ENCODE assay signal across 8 cellular contexts in genomic region chr12:8914033-8914715, GRCh38. TPM values are rescaled to one million over a fixed set of nuclear protein-coding genes. Genes with fewer than 3 reads are reported as not detected.
DNase-seq lines count a peak whose midpoint lies in the region; ATAC-seq lines count a peak whose summit lies in the region.
"Not testable (repeated sequence)": the region's sequence is repeated elsewhere in the genome, so short reads cannot be mapped to it uniquely, and the experiment has no call there.

Gene PHC1 (plus strand): TSS chr12:8914509. CDS start chr12:8917678, 3,169 bp downstream.

- peaks cover 10% of the 10 kb centered on the region for H3K4me1 ChIP-seq in stomach smooth muscle (ENCODE audit: control insufficient read depth, insufficient read depth, low read length)

- POLR2A ChIA-PET in T-cell (lab: Charles Lee), result interaction anchor here in 1 of 2 donors (0.6 kb wide), 1 partner anchor 83 kb away, joined by 3 read pairs; no protein-coding TSS in a partner anchor
- POLR2A ChIA-PET in activated naive CD8-positive, alpha-beta T cell treated with anti-CD3 and anti-CD28 coated beads, Interleukin-2, amount 10 ng/mL, durations not matched to agents 7 days and 5 days (lab: Charles Lee), result interaction anchor here (0.9 to 3.0 kb wide), 3 partner anchors 36 to 370 kb away, joined by 3 to 17 read pairs (median 3); partner anchors contain the start of genes M6PR and RIMKLB

- peak within 1 kb of the TSS; percentile 79 to 84 for H3K9ac ChIP-seq in stomach smooth muscle (ENCODE audit: low read length in 2 of 2)

- CTCF ChIA-PET in T-cell (lab: Charles Lee), result interaction anchor here in 1 of 2 donors (0.6 to 3.4 kb wide), 6 partner anchors 8 to 697 kb away, joined by 3 to 22 read pairs (median 5); partner anchors contain the start of gene M6PR

- H3K27me3 Mint-ChIP-seq in T-cell; activated naive CD8-positive, alpha-beta T cell treated with anti-CD3 and anti-CD28 coated beads, Interleukin-2, amount 10 ng/mL, durations not matched to agents 7 days and 5 days: not testable (repeated sequence)

- peak within 1 kb of the TSS; percentile 91 for H3K27ac ChIP-seq in stomach smooth muscle (ENCODE audit: low read length)

- H3K4me1 Mint-ChIP-seq in T-cell, result peaks cover 15 to 17% (median 17%) of the 10 kb centered on the region in 3 donors
- not testable (repeated sequence) for H3K4me1 Mint-ChIP-seq in activated naive CD8-positive, alpha-beta T cell treated with anti-CD3 and anti-CD28 coated beads, Interleukin-2, amount 10 ng/mL, durations not matched to agents 7 days and 5 days

- H3K36me3 Mint-ChIP-seq in T-cell; activated naive CD8-positive, alpha-beta T cell treated with anti-CD3 and anti-CD28 coated beads, Interleukin-2, amount 10 ng/mL, durations not matched to agents 7 days and 5 days: not testable (repeated sequence)

- H3K36me3 ChIP-seq in stomach smooth muscle (ENCODE audit: control insufficient read depth in 2 of 2, insufficient read depth in 2 of 2, low read length in 2 of 2), result not testable (repeated sequence)

- H3K27me3 ChIP-seq in stomach smooth muscle (ENCODE audit: control insufficient read depth in 1 of 2, insufficient read depth in 2 of 2, low read length in 2 of 2), result not testable (repeated sequence)

- ATAC-seq in HG02588 (IDR thresholded peaks at IDR 0.05; ENCODE audit: unreplicated experiment) (peak; percentile 64), T-cell (replicated peaks in 1 of 4) (peak; percentile 74 to 77 (median 76))
- ATAC-seq in activated naive CD8-positive, alpha-beta T cell treated with anti-CD3 and anti-CD28 coated beads, Interleukin-2, amount 10 ng/mL, durations not matched to agents 7 days and 5 days (ENCODE audit: low read depth), result peak; percentile 76

- H3K27ac Mint-ChIP-seq in T-cell, result peak within 1 kb of the TSS; percentile 93
- H3K27ac Mint-ChIP-seq in activated naive CD8-positive, alpha-beta T cell treated with anti-CD3 and anti-CD28 coated beads, Interleukin-2, amount 10 ng/mL, durations not matched to agents 7 days and 5 days, result peak within 1 kb of the TSS; percentile 80

- peak; percentile 65 for DNase-seq in GDM1 (lab: John Stamatoyannopoulos, UW)
- DNase-seq in NCI-H1092 (lab: John Stamatoyannopoulos, UW), result peak; percentile 80
- DNase-seq in T-cell, result peak; percentile 49 to 81 (median 70)
- peak; percentile 77 for DNase-seq in activated naive CD8-positive, alpha-beta T cell treated with anti-CD3 and anti-CD28 coated beads, Interleukin-2, amount 10 ng/mL, durations not matched to agents 7 days and 5 days
- DNase-seq in glomerular endothelial cell (ENCODE audit: extremely low read depth, low read depth, low spot score), result peak; percentile 12
- DNase-seq in non-pigmented ciliary epithelial cell (ENCODE audit: low read depth), result peak; percentile 24

- not testable (repeated sequence) for H3K9me3 ChIP-seq in stomach smooth muscle (ENCODE audit: control insufficient read depth in 2 of 2, low read length in 2 of 2)

- not testable (repeated sequence) for H3K9me3 Mint-ChIP-seq in T-cell; activated naive CD8-positive, alpha-beta T cell treated with anti-CD3 and anti-CD28 coated beads, Interleukin-2, amount 10 ng/mL, durations not matched to agents 7 days and 5 days

- H3K4me3 Mint-ChIP-seq in T-cell, result peak within 1 kb of the TSS in 2 of 3 donors; percentile 81 to 88
- peak within 1 kb of the TSS; percentile 88 for H3K4me3 Mint-ChIP-seq in activated naive CD8-positive, alpha-beta T cell treated with anti-CD3 and anti-CD28 coated beads, Interleukin-2, amount 10 ng/mL, durations not matched to agents 7 days and 5 days

- H3K4me3 ChIP-seq in stomach smooth muscle (ENCODE audit: low read length in 2 of 2), result peak within 1 kb of the TSS; percentile 87 to 89

RNA-seq across cellular contexts. Expression of gene PHC1, which starts in this region (rescaled TPM):
- 10 to 100 TPM; 38.6 to 54.6 (median 42.9) TPM for total RNA-seq in T-cell
- 10 to 100 TPM; 20.6 to 23.9 TPM for total RNA-seq in activated naive CD8-positive, alpha-beta T cell treated with anti-CD3 and anti-CD28 coated beads, Interleukin-2, amount 10 ng/mL, durations not matched to agents 7 days and 5 days
- total RNA-seq in glomerular endothelial cell, result 25.1 and 32.2 TPM in 2 replicates

Comparison
In these comparisons a context has a peak if more than half of its experiments do, and no peak if none do; other contexts are left out.
1. Peak in every context shown above with its lines: DNase-seq, ATAC-seq, H3K4me3 ChIP-seq and H3K27ac ChIP-seq.
2. DNase-seq: peak in every context shown above with its lines; median percentile 80 in NCI-H1092; 77 in activated naive CD8-positive, alpha-beta T cell treated with anti-CD3 and anti-CD28 coated beads, Interleukin-2, amount 10 ng/mL, durations not matched to agents 7 days and 5 days; 70 in T-cell; 65 in GDM1; 24 in non-pigmented ciliary epithelial cell; 12 in glomerular endothelial cell.